14 cellular contexts compared by ENCODE assay signal in genomic region chr5:111299067-111299481, GRCh38.
DNase-seq lines count a peak whose midpoint lies in the region; ATAC-seq and TF ChIP-seq lines count a peak whose summit lies in the region.
"Had no signal": no experiment of that assay in that cellular context is flagged by ENCODE, and none has a peak within 500 bp of the region (broad histone marks: within the 10 kb centered on the region; RNA-seq: fewer than 3 reads in every experiment).

No MANE protein-coding gene starts in this region.

- no peak for DNase-seq in activated CD8-positive, alpha-beta T cell treated with anti-CD3 and anti-CD28 coated beads for 36 hours
- DNase-seq in activated CD8-positive, alpha-beta T cell treated with anti-CD3 and anti-CD28 coated beads, Interleukin-2, amount 10 ng/mL, durations not matched to agents 7 days and 5 days = no peak
- DNase-seq in HT1080 (ENCODE audit: low read depth) (peak; percentile 5), OCI-M1 (lab: John Stamatoyannopoulos, UW) (peak; percentile 5), fibroblast of pulmonary artery (ENCODE audit: low read depth) (peak; percentile 50), DMS114 treated with DMSO at 0.1 percent for 48 hours (lab: John Stamatoyannopoulos, UW; ENCODE audit: unreplicated experiment) (no peak), HPDE6-E6E7 (ENCODE audit: extremely low spot score) (no peak), CD1c-positive myeloid dendritic cell (ENCODE audit: extremely low spot score) (no peak)
- DNase-seq: activated CD4-positive, alpha-beta T cell treated with anti-CD3 and anti-CD28 coated beads, Interleukin-2, amount 50 U/mL, for 1 hour; foreskin melanocyte; NCI-H226; stimulated activated CD4-positive, alpha-beta T cell treated with anti-CD3 and anti-CD28 coated beads, Interleukin-2, amount 100 ng/mL, for 48 hours had no signal

- intact Hi-C loops in activated CD8-positive, alpha-beta T cell treated with anti-CD3 and anti-CD28 coated beads for 36 hours (cut with micrococcal nuclease) = no loop called here

- H3K27me3 Mint-ChIP-seq in activated CD8-positive, alpha-beta T cell treated with anti-CD3 and anti-CD28 coated beads for 36 hours = no peaks in the 10 kb centered on the region
- no peaks in the 10 kb centered on the region for H3K27me3 Mint-ChIP-seq in activated CD8-positive, alpha-beta T cell treated with anti-CD3 and anti-CD28 coated beads, Interleukin-2, amount 10 ng/mL, durations not matched to agents 7 days and 5 days (ENCODE audit: low read depth)

- CTCF ChIA-PET in activated CD8-positive, alpha-beta T cell treated with anti-CD3 and anti-CD28 coated beads for 36 hours (lab: Charles Lee) = interaction anchor here (1.0 to 2.2 kb wide), 5 partner anchors 10 to 232 kb away, joined by 3 to 10 read pairs (median 5); no protein-coding TSS in a partner anchor
- CTCF ChIA-PET in activated CD8-positive, alpha-beta T cell treated with anti-CD3 and anti-CD28 coated beads, Interleukin-2, amount 10 ng/mL, durations not matched to agents 7 days and 5 days (lab: Charles Lee) = interaction anchor here (1.9 kb wide), 1 partner anchor 20 kb away, joined by 10 read pairs; no protein-coding TSS in a partner anchor

- no peak for TF ChIP-seq CTCF in activated CD8-positive, alpha-beta T cell treated with anti-CD3 and anti-CD28 coated beads for 36 hours (IDR thresholded peaks at IDR 0.05)
- no peak for TF ChIP-seq CTCF in fibroblast of pulmonary artery (IDR thresholded peaks at IDR 0.05; ENCODE audit: low read length, missing control alignments)

- H3K4me3 Mint-ChIP-seq in activated CD8-positive, alpha-beta T cell treated with anti-CD3 and anti-CD28 coated beads for 36 hours = peak overlapping the region; percentile 19
- no peak overlapping the region for H3K4me3 Mint-ChIP-seq in activated CD8-positive, alpha-beta T cell treated with anti-CD3 and anti-CD28 coated beads, Interleukin-2, amount 10 ng/mL, durations not matched to agents 7 days and 5 days

- no peak overlapping the region for H3K4me3 ChIP-seq in fibroblast of pulmonary artery (replicated peaks; ENCODE audit: low read depth, low read length)
- H3K4me3 ChIP-seq: suprapubic skin had no signal

- ATAC-seq in activated CD8-positive, alpha-beta T cell treated with anti-CD3 and anti-CD28 coated beads for 36 hours = no peak
- no peak for ATAC-seq in activated CD8-positive, alpha-beta T cell treated with anti-CD3 and anti-CD28 coated beads, Interleukin-2, amount 10 ng/mL, durations not matched to agents 7 days and 5 days
- ATAC-seq: left lobe of liver had no signal

- H3K4me1 Mint-ChIP-seq in activated CD8-positive, alpha-beta T cell treated with anti-CD3 and anti-CD28 coated beads for 36 hours (ENCODE audit: low read depth) = peaks cover 55% of the 10 kb centered on the region
- H3K4me1 Mint-ChIP-seq in activated CD8-positive, alpha-beta T cell treated with anti-CD3 and anti-CD28 coated beads, Interleukin-2, amount 10 ng/mL, durations not matched to agents 7 days and 5 days (ENCODE audit: low read depth) = peaks cover 12% of the 10 kb centered on the region

- peaks cover 16% of the 10 kb centered on the region for H3K9me3 Mint-ChIP-seq in activated CD8-positive, alpha-beta T cell treated with anti-CD3 and anti-CD28 coated beads for 36 hours
- H3K9me3 Mint-ChIP-seq in activated CD8-positive, alpha-beta T cell treated with anti-CD3 and anti-CD28 coated beads, Interleukin-2, amount 10 ng/mL, durations not matched to agents 7 days and 5 days (ENCODE audit: insufficient read depth) = peaks cover 20% of the 10 kb centered on the region

- H3K36me3 Mint-ChIP-seq in activated CD8-positive, alpha-beta T cell treated with anti-CD3 and anti-CD28 coated beads for 36 hours (ENCODE audit: low read depth) = peaks cover 36% of the 10 kb centered on the region
- peaks cover 40% of the 10 kb centered on the region for H3K36me3 Mint-ChIP-seq in activated CD8-positive, alpha-beta T cell treated with anti-CD3 and anti-CD28 coated beads, Interleukin-2, amount 10 ng/mL, durations not matched to agents 7 days and 5 days (ENCODE audit: low read depth)

- POLR2A ChIA-PET in activated CD8-positive, alpha-beta T cell treated with anti-CD3 and anti-CD28 coated beads for 36 hours (lab: Charles Lee) = interaction anchor here (1.1 to 1.4 kb wide), 3 partner anchors 14 to 76 kb away, joined by 3 to 4 read pairs (median 3); partner anchors contain the start of gene CAMK4
- POLR2A ChIA-PET in activated CD8-positive, alpha-beta T cell treated with anti-CD3 and anti-CD28 coated beads, Interleukin-2, amount 10 ng/mL, durations not matched to agents 7 days and 5 days (lab: Charles Lee) = no interaction called here

- H3K27ac Mint-ChIP-seq in activated CD8-positive, alpha-beta T cell treated with anti-CD3 and anti-CD28 coated beads for 36 hours = peak overlapping the region; percentile 90
- no peak overlapping the region for H3K27ac Mint-ChIP-seq in activated CD8-positive, alpha-beta T cell treated with anti-CD3 and anti-CD28 coated beads, Interleukin-2, amount 10 ng/mL, durations not matched to agents 7 days and 5 days

Comparison
In these comparisons a context has a peak if more than half of its experiments do, and no peak if none do; other contexts are left out.
1. DNase-seq: peak in HT1080 (single experiment), OCI-M1 (single experiment) and fibroblast of pulmonary artery (single experiment); none in activated CD8-positive, alpha-beta T cell treated with anti-CD3 and anti-CD28 coated beads for 36 hours (single experiment), activated CD8-positive, alpha-beta T cell treated with anti-CD3 and anti-CD28 coated beads, Interleukin-2, amount 10 ng/mL, durations not matched to agents 7 days and 5 days (single experiment), DMS114 treated with DMSO at 0.1 percent for 48 hours (single experiment), HPDE6-E6E7 (single experiment) and CD1c-positive myeloid dendritic cell (single experiment).